ENCODE assay signal across 12 cellular contexts in genomic region chr11:3781423-3781822, GRCh38. TPM values are rescaled to one million over a fixed set of nuclear protein-coding genes. Genes with fewer than 3 reads are reported as not detected.
DNase-seq lines count a peak whose midpoint lies in the region; ATAC-seq, FAIRE-seq and TF ChIP-seq lines count a peak whose summit lies in the region.
"Had no signal": no experiment of that assay in that cellular context is flagged by ENCODE, and none has a peak within 500 bp of the region (broad histone marks: within the 10 kb centered on the region; RNA-seq: fewer than 3 reads in every experiment).

No MANE protein-coding gene starts in this region.

- peaks cover 3% of the 10 kb centered on the region for H4K20me1 ChIP-seq in endothelial cell of umbilical vein (replicated peaks; ENCODE audit: control insufficient read depth, extremely low read depth, insufficient read depth, low read length)

- H3K79me2 ChIP-seq in endothelial cell of umbilical vein (ENCODE audit: control insufficient read depth, insufficient read depth, low read length), result peaks cover 62% of the 10 kb centered on the region

- no peaks in the 10 kb centered on the region for H3K9me3 Mint-ChIP-seq in T-helper 2 cell treated with Interferon-gamma antibody and Interleukin-4, amounts not matched to agents 5 μg/mL and 100 μg/mL, for 36 hours

- 25% methylated on average over 2 of the region's 2 CpGs for WGBS in pancreas, 2 donors

- dilution Hi-C loops in endothelial cell of umbilical vein (cut with MboI; ENCODE audit: extremely low pct_ligation_motif_present, low sequenced_read_pairs), result no loop called here

- H3K36me3 ChIP-seq in endothelial cell of umbilical vein (ENCODE audit: control insufficient read depth in 2 of 2, extremely low read depth in 1 of 2, insufficient read depth in 2 of 2, low read length in 2 of 2) (peaks cover 4 to 12% of the 10 kb centered on the region in 2 experiments), pancreas (peaks cover 0 to 32% (median 4%) of the 10 kb centered on the region in 3 donors)

- peak overlapping the region; percentile 38 for H3K4me3 Mint-ChIP-seq in T-helper 2 cell treated with Interferon-gamma antibody and Interleukin-4, amounts not matched to agents 5 μg/mL and 100 μg/mL, for 36 hours

- H3K4me1 ChIP-seq in endothelial cell of umbilical vein (ENCODE audit: control insufficient read depth, extremely low read depth, insufficient read depth, low read length) (peaks cover under 1% of the 10 kb centered on the region), pancreas (peaks cover 0 to 12% (median 10%) of the 10 kb centered on the region in 3 donors)

- H3K27me3 ChIP-seq in endothelial cell of umbilical vein (ENCODE audit: control insufficient read depth in 2 of 2, insufficient read depth in 2 of 2, low read length in 2 of 2) (no peaks in the 10 kb centered on the region), pancreas (no peaks in the 10 kb centered on the region)
- H3K27me3 ChIP-seq: upper lobe of left lung had no signal

- TF ChIP-seq CTCF in endothelial cell of umbilical vein (IDR thresholded peaks at IDR 0.05; ENCODE audit: extremely low read depth in 1 of 2, insufficient read depth in 1 of 2, low read depth in 1 of 2, low read length in 2 of 2) (no peak), pancreas (IDR thresholded peaks at IDR 0.05) (no peak)

- peaks cover 49% of the 10 kb centered on the region for H3K4me1 Mint-ChIP-seq in T-helper 2 cell treated with Interferon-gamma antibody and Interleukin-4, amounts not matched to agents 5 μg/mL and 100 μg/mL, for 36 hours (ENCODE audit: low read depth)

- POLR2A ChIA-PET in endothelial cell of umbilical vein (lab: Charles Lee), result interaction anchor here (0.7 kb wide), 2 partner anchors 12 to 60 kb away, joined by 6 to 8 read pairs; no protein-coding TSS in a partner anchor

- H3K9me3 ChIP-seq in endothelial cell of umbilical vein (replicated peaks; ENCODE audit: control insufficient read depth, insufficient read depth, low read length), result no peaks in the 10 kb centered on the region
- no peaks in the 10 kb centered on the region for H3K9me3 ChIP-seq in pancreas
- H3K9me3 ChIP-seq: upper lobe of left lung had no signal

- H3K27ac Mint-ChIP-seq in T-helper 2 cell treated with Interferon-gamma antibody and Interleukin-4, amounts not matched to agents 5 μg/mL and 100 μg/mL, for 36 hours, result peak overlapping the region; percentile 45

- no peak overlapping the region for H3K4me3 ChIP-seq in endothelial cell of umbilical vein (replicated peaks in 1 of 3; ENCODE audit: insufficient read depth in 1 of 3, low read depth in 1 of 3, low read length in 3 of 3)
- H3K4me3 ChIP-seq in pancreas, result no peak overlapping the region
- H3K4me3 ChIP-seq: coronary artery, upper lobe of left lung had no signal

- CTCF ChIA-PET in endothelial cell of umbilical vein (lab: Charles Lee), result interaction anchor here (0.7 to 3.1 kb wide), 5 partner anchors 27 to 253 kb away, joined by 3 to 18 read pairs (median 3); partner anchors contain the start of gene PGAP2

- intact Hi-C loops in endothelial cell of umbilical vein (cut with micrococcal nuclease) (no loop called here), pancreas (cut with DNase I) (loop anchor here in 1 of 3 donors (10.0 kb wide), 1 partner anchor 57 kb away; no protein-coding TSS in a partner anchor)

- H3K27ac ChIP-seq in endothelial cell of umbilical vein (ENCODE audit: insufficient read depth, low read depth, low read length), result no peak overlapping the region
- peak overlapping the region in 2 of 4 donors; percentile 9 to 31 for H3K27ac ChIP-seq in pancreas
- H3K27ac ChIP-seq: coronary artery had no signal

- H2AFZ ChIP-seq in endothelial cell of umbilical vein (ENCODE audit: low read depth, low read length), result no peak overlapping the region

- peak overlapping the region; percentile 9 for H3K9ac ChIP-seq in endothelial cell of umbilical vein (replicated peaks; ENCODE audit: extremely low read depth, insufficient read depth, low read length)

- no peak for TF ChIP-seq POLR2A in endothelial cell of umbilical vein (IDR thresholded peaks at IDR 0.05; ENCODE audit: low read depth, low read length)

- BruUV-seq in endothelial cell of umbilical vein (replicated peaks; lab: Mats Ljungman, UMichigan), result no TSS peak

- H3K27me3 Mint-ChIP-seq in T-helper 2 cell treated with Interferon-gamma antibody and Interleukin-4, amounts not matched to agents 5 μg/mL and 100 μg/mL, for 36 hours (ENCODE audit: low read depth), result no peaks in the 10 kb centered on the region

- peak in 3 of 4 donors; percentile 30 to 51 (median 40) for ATAC-seq in pancreas
- ATAC-seq in GM18520 (IDR thresholded peaks at IDR 0.05; ENCODE audit: unreplicated experiment), result no peak
- ATAC-seq in HG03108 (IDR thresholded peaks at IDR 0.05; ENCODE audit: unreplicated experiment), result no peak
- ATAC-seq in GM21528 (IDR thresholded peaks at IDR 0.05; ENCODE audit: low FRiP score, unreplicated experiment), result no peak

- FAIRE-seq in endothelial cell of umbilical vein (lab: Jason Lieb, UNC), result no peak
- FAIRE-seq in pancreas (lab: Jason Lieb, UNC), result no peak

- peaks cover 56% of the 10 kb centered on the region for H3K36me3 Mint-ChIP-seq in T-helper 2 cell treated with Interferon-gamma antibody and Interleukin-4, amounts not matched to agents 5 μg/mL and 100 μg/mL, for 36 hours (ENCODE audit: low read depth)

- DNase-seq in T-helper 2 cell treated with Interferon-gamma antibody and Interleukin-4, amounts not matched to agents 5 μg/mL and 100 μg/mL, for 36 hours (ENCODE audit: low spot score), result no peak
- DNase-seq in T-helper 2 cell, result no peak
- peak; percentile 49 for DNase-seq in OCI-M1 (lab: John Stamatoyannopoulos, UW)
- DNase-seq in endothelial cell of umbilical vein (ENCODE audit: low read depth, low spot score), result no peak
- no peak for DNase-seq in pancreas
- DNase-seq: activated CD8-positive, alpha-beta memory T cell treated with anti-CD3 and anti-CD28 coated beads, Interleukin-2, amount 50 U/mL, for 4 hours; NCI-H2081 treated with DMSO at 0.1 percent for 48 hours; upper lobe of left lung had no signal

- H3K9me1 ChIP-seq in endothelial cell of umbilical vein (replicated peaks; ENCODE audit: control insufficient read depth, extremely low read depth, insufficient read depth, low read length), result no peaks in the 10 kb centered on the region

- no peak overlapping the region for H3K4me2 ChIP-seq in endothelial cell of umbilical vein (ENCODE audit: insufficient read depth, low read length)

TF ChIP-seq in endothelial cell of umbilical vein, 7 proteins besides CTCF, POLR2A, EP300 and RAD21:
- TF ChIP-seq POLR2AphosphoS5 (IDR thresholded peaks at IDR 0.05; ENCODE audit: insufficient read depth, low read depth, low read length) (no peak), JUN (IDR thresholded peaks at IDR 0.05; ENCODE audit: borderline replicate concordance, insufficient read depth, insufficient read length, low read depth) (no peak), EZH2 (IDR thresholded peaks at IDR 0.05; ENCODE audit: borderline replicate concordance, low read depth, low read length, severe bottlenecking) (no peak), GATA2 (IDR thresholded peaks at IDR 0.05; ENCODE audit: insufficient read depth, insufficient read length, low read depth, low read length) (no peak), MAX (IDR thresholded peaks at IDR 0.05; ENCODE audit: insufficient read depth, insufficient read length) (no peak)

RNA-seq across cellular contexts. Expression of gene NUP98, which starts 15.9 kb away (rescaled TPM):
- total RNA-seq in endothelial cell of umbilical vein (80.8 and 92.7 TPM in 2 replicates), pancreas (10 to 100 TPM; 21.2 to 38.0 (median 27.0) TPM)
- polyA plus RNA-seq in endothelial cell of umbilical vein (169 and 178 TPM in 2 replicates), pancreas (10 to 100 TPM; 12.2 to 18.7 TPM)
- polyA plus RNA-seq in endothelial cell of umbilical vein (2011; cell fraction: cytosol; rRNA removed), result 103 and 110 TPM in 2 replicates
- polyA plus RNA-seq in endothelial cell of umbilical vein (2011; cell fraction: nucleus; rRNA removed), result 198 and 214 TPM in 2 replicates
- polyA plus RNA-seq in endothelial cell of umbilical vein (2012), result 57.6 and 77.5 TPM in 2 replicates
- polyA minus RNA-seq in endothelial cell of umbilical vein, result 234 and 250 TPM in 2 replicates
- polyA minus RNA-seq in endothelial cell of umbilical vein (2011; cell fraction: cytosol; rRNA and poly(A)+ RNA removed), result 204 TPM
- 119 and 201 TPM in 2 replicates for polyA minus RNA-seq in endothelial cell of umbilical vein (2011; cell fraction: nucleus; rRNA and poly(A)+ RNA removed)

RNA-seq across cellular contexts. Expression of gene PGAP2, which starts 26.9 kb away (rescaled TPM):
- total RNA-seq in endothelial cell of umbilical vein (18.3 and 18.5 TPM in 2 replicates), pancreas (10 to 100 TPM; 13.5 to 21.4 (median 17.2) TPM)
- polyA plus RNA-seq in endothelial cell of umbilical vein (34.1 and 39.3 TPM in 2 replicates), pancreas (10 to 100 TPM; 18.6 to 32.9 TPM)
- 24.9 and 29.0 TPM in 2 replicates for polyA plus RNA-seq in endothelial cell of umbilical vein (2011; cell fraction: cytosol; rRNA removed)
- polyA plus RNA-seq in endothelial cell of umbilical vein (2011; cell fraction: nucleus; rRNA removed), result 51.5 and 52.9 TPM in 2 replicates
- 19.8 and 26.5 TPM in 2 replicates for polyA plus RNA-seq in endothelial cell of umbilical vein (2012)
- 32.4 and 37.3 TPM in 2 replicates for polyA minus RNA-seq in endothelial cell of umbilical vein
- polyA minus RNA-seq in endothelial cell of umbilical vein (2011; cell fraction: cytosol; rRNA and poly(A)+ RNA removed), result 26.5 TPM
- 11.8 and 16.1 TPM in 2 replicates for polyA minus RNA-seq in endothelial cell of umbilical vein (2011; cell fraction: nucleus; rRNA and poly(A)+ RNA removed)

RNA-seq across cellular contexts. Expression of gene RHOG, which starts 59.3 kb away (rescaled TPM):
- 59.6 and 69.0 TPM in 2 replicates for total RNA-seq in endothelial cell of umbilical vein
- 119 and 155 TPM in 2 replicates for polyA plus RNA-seq in endothelial cell of umbilical vein
- 82.0 and 106 TPM in 2 replicates for polyA plus RNA-seq in endothelial cell of umbilical vein (2011; cell fraction: cytosol; rRNA removed)
- polyA plus RNA-seq in endothelial cell of umbilical vein (2011; cell fraction: nucleus; rRNA removed), result 26.6 and 28.3 TPM in 2 replicates
- polyA plus RNA-seq in endothelial cell of umbilical vein (2012), result 74.2 and 86.1 TPM in 2 replicates
- polyA minus RNA-seq in endothelial cell of umbilical vein, result 102 and 128 TPM in 2 replicates
- 58.3 TPM for polyA minus RNA-seq in endothelial cell of umbilical vein (2011; cell fraction: cytosol; rRNA and poly(A)+ RNA removed)
- polyA minus RNA-seq in endothelial cell of umbilical vein (2011; cell fraction: nucleus; rRNA and poly(A)+ RNA removed), result 23.6 and 25.4 TPM in 2 replicates
- 10 to 100 TPM in 5 of 6 donors, 1 to 10 TPM in 1; 9.0 to 27.5 (median 14.0) TPM for total RNA-seq in pancreas
- polyA plus RNA-seq in pancreas, result 10 to 100 TPM; 13.6 to 18.5 TPM

Comparison
In these comparisons a context has a peak if more than half of its experiments do, and no peak if none do; other contexts are left out.
1. ATAC-seq: peak in pancreas (3 of 4); none in GM18520 (single experiment), HG03108 (single experiment) and GM21528 (single experiment).